Comparison of ENCODE assay signal across 2 cellular contexts in the genomic region with DNA sequence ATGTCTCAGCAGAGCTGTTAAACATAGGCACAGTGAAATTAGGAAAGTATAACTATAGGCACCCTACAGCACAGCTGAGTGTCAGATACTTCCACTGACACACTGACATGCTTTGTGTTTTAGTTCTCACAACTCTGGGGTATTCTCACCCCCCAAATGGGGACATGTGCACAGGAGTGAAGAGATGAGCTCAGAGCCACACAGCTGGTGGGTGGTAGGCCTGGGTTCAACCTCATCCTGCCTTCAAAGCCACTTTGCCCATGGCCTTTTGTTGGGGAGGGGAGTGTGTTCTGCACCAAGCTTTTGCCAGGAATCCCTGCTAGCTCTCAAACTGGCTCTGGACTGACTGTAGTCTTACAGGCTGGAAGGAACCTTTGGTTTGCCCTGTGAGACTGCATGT.
TF ChIP-seq lines count a peak whose summit lies in the region.

No MANE protein-coding gene starts in this region.

TF ChIP-seq in GM12891, 5 proteins besides CTCF, POLR2A, EP300 and RAD21:
- TF ChIP-seq TAF1 (IDR thresholded peaks at IDR 0.05; ENCODE audit: low read depth, low read length) (no peak), POLR2AphosphoS5 (IDR thresholded peaks at IDR 0.05; ENCODE audit: low read depth, low read length) (peak; percentile 52; the same call in 1 of the 2 replicates)

TF ChIP-seq in H1, 55 proteins besides CTCF, POLR2A, EP300 and RAD21:
- TF ChIP-seq TBP (IDR thresholded peaks at IDR 0.05; ENCODE audit: low read depth, low read length): no peak
- TF ChIP-seq, protein P1, sequence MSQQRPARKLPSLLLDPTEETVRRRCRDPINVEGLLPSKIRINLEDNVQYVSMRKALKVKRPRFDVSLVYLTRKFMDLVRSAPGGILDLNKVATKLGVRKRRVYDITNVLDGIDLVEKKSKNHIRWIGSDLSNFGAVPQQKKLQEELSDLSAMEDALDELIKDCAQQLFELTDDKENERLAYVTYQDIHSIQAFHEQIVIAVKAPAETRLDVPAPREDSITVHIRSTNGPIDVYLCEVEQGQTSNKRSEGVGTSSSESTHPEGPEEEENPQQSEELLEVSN (IDR thresholded peaks at IDR 0.05): no peak
- no peak for TF ChIP-seq JUND (IDR thresholded peaks at IDR 0.05; ENCODE audit: low read length)
- TF ChIP-seq GTF2F1 (IDR thresholded peaks at IDR 0.05; ENCODE audit: borderline replicate concordance, low read depth, low read length): no peak
- no peak for TF ChIP-seq CHD1 (IDR thresholded peaks at IDR 0.05; ENCODE audit: low read depth, low read length)
- no peak for TF ChIP-seq CEBPB (IDR thresholded peaks at IDR 0.05; ENCODE audit: low read depth, low read length)
- no peak for TF ChIP-seq SIX5 (IDR thresholded peaks at IDR 0.05; ENCODE audit: low read depth, low read length)
- TF ChIP-seq SIN3A (conservative IDR thresholded peaks at IDR 0.05 in 1 of 2, IDR thresholded peaks at IDR 0.05 in 1 of 2; ENCODE audit: low read depth in 1 of 2, low read length in 2 of 2): no peak
- no peak for TF ChIP-seq HDAC6 (IDR thresholded peaks at IDR 0.05; ENCODE audit: low read depth, low read length)
- TF ChIP-seq POLR2AphosphoS5 (IDR thresholded peaks at IDR 0.05; ENCODE audit: low read depth, low read length): no peak
- TF ChIP-seq SUZ12 (IDR thresholded peaks at IDR 0.05; ENCODE audit: low read length): no peak
